12 cellular contexts compared by ENCODE assay signal in the genomic region with DNA sequence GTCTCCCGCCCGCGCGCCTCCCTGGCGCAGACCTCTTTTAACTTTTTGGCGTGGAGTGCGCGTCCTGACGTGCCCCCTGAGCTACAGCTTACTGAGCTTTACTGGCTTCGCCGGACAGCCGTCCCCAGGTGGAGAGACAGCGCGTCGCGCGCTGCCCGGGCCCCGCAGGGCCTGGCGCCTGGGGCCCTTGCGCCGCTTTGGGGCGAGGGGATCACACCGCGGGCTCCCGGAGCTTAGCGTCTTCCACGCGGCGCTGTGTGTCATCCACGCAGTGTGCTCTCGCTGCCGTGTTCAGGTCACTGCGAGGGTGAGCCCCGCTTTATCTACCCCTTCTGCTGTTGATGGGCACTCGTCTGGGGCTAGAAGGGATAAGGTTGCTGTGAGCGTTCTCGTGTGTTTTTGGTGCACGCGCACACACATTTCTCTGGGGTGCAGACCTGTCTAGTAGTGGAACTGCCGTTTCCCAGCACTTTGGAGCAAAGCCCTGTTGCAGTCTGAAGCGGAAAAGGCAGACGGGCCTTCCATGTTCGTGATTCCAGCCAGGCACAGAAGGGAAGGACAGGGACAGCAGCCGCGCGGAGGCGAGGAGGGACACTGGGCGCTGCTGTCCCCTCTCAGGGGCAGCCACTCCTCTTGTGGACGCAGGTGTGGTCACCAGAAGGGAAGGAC. TPM values are rescaled to one million over a fixed set of nuclear protein-coding genes. Genes with fewer than 3 reads are reported as not detected.
DNase-seq lines count a peak whose midpoint lies in the region; ATAC-seq and TF ChIP-seq lines count a peak whose summit lies in the region.
"Had no signal": no experiment of that assay in that cellular context is flagged by ENCODE, and none has a peak within 500 bp of the region (broad histone marks: within the 10 kb centered on the region; RNA-seq: fewer than 3 reads in every experiment).

No MANE protein-coding gene starts in this region.

- no peaks in the 10 kb centered on the region for H3K9me3 Mint-ChIP-seq in CD8-positive, alpha-beta T cell
- H3K9me3 Mint-ChIP-seq: activated naive CD8-positive, alpha-beta T cell treated with anti-CD3 and anti-CD28 coated beads, Interleukin-2, amount 10 ng/mL, durations not matched to agents 7 days and 5 days had no signal

- no peaks in the 10 kb centered on the region for H3K36me3 ChIP-seq in CD8-positive, alpha-beta T cell (ENCODE audit: insufficient read depth, low read length)
- H3K36me3 ChIP-seq in adrenal gland (replicated peaks in 1 of 2) (no peaks in the 10 kb centered on the region), ovary (no peaks in the 10 kb centered on the region)

- no peak for TF ChIP-seq CTCF in CD8-positive, alpha-beta T cell (IDR thresholded peaks at IDR 0.05)
- TF ChIP-seq CTCF in adrenal gland (IDR thresholded peaks at IDR 0.05), result peak in 1 of 6 experiments; percentile 8
- TF ChIP-seq CTCF in ovary (IDR thresholded peaks at IDR 0.05), result no peak

- H3K27me3 Mint-ChIP-seq in CD8-positive, alpha-beta T cell (ENCODE audit: low read depth), result peaks cover 66% of the 10 kb centered on the region

- H3K4me3 Mint-ChIP-seq in CD8-positive, alpha-beta T cell, result peak overlapping the region; percentile 32

- H3K9me3 ChIP-seq in CD8-positive, alpha-beta T cell (ENCODE audit: low read length), result no peaks in the 10 kb centered on the region
- H3K9me3 ChIP-seq in adrenal gland (replicated peaks in 1 of 3) (no peaks in the 10 kb centered on the region), ovary (no peaks in the 10 kb centered on the region)

- no peaks in the 10 kb centered on the region for H3K36me3 Mint-ChIP-seq in CD8-positive, alpha-beta T cell
- H3K36me3 Mint-ChIP-seq: activated naive CD8-positive, alpha-beta T cell treated with anti-CD3 and anti-CD28 coated beads, Interleukin-2, amount 10 ng/mL, durations not matched to agents 7 days and 5 days had no signal

- H3K27ac ChIP-seq in CD8-positive, alpha-beta T cell (ENCODE audit: low read depth, low read length), result no peak overlapping the region
- H3K27ac ChIP-seq in adrenal gland (peak overlapping the region in 3 of 5 donors; percentile 61 to 83 (median 74)), ovary (peak overlapping the region; percentile 8 to 71)

- no peak overlapping the region for H3K27ac Mint-ChIP-seq in CD8-positive, alpha-beta T cell
- H3K27ac Mint-ChIP-seq: activated naive CD8-positive, alpha-beta T cell treated with anti-CD3 and anti-CD28 coated beads, Interleukin-2, amount 10 ng/mL, durations not matched to agents 7 days and 5 days had no signal

- peaks cover 11% of the 10 kb centered on the region for H3K4me1 Mint-ChIP-seq in CD8-positive, alpha-beta T cell (ENCODE audit: low read depth)
- H3K4me1 Mint-ChIP-seq: activated naive CD8-positive, alpha-beta T cell treated with anti-CD3 and anti-CD28 coated beads, Interleukin-2, amount 10 ng/mL, durations not matched to agents 7 days and 5 days had no signal

- TF ChIP-seq EP300 in ovary (IDR thresholded peaks at IDR 0.05), result no peak

- ATAC-seq in CD8-positive, alpha-beta T cell, result no peak
- peak; percentile 74 for ATAC-seq in left ventricle myocardium superior
- no peak for ATAC-seq in HG02763 (IDR thresholded peaks at IDR 0.05; ENCODE audit: unreplicated experiment)
- no peak for ATAC-seq in GM18873 (IDR thresholded peaks at IDR 0.05; ENCODE audit: low FRiP score, unreplicated experiment)
- ATAC-seq in GM21423 (IDR thresholded peaks at IDR 0.05; ENCODE audit: unreplicated experiment), result no peak

- DNase-seq in CD8-positive, alpha-beta T cell, result no peak
- DNase-seq in adrenal gland (no peak), left ventricle myocardium superior (no peak), ovary (peak in 2 of 5 donors; percentile 35 to 37), T-helper 9 cell (no peak)
- DNase-seq: activated naive CD8-positive, alpha-beta T cell treated with anti-CD3 and anti-CD28 coated beads, Interleukin-2, amount 10 ng/mL, durations not matched to agents 7 days and 5 days; DMS153; KG1 had no signal

- H3K4me3 ChIP-seq in CD8-positive, alpha-beta T cell (ENCODE audit: low read depth, low read length), result no peak overlapping the region
- H3K4me3 ChIP-seq in adrenal gland (peak overlapping the region in 2 of 4 donors; percentile 26 to 59), ovary (peak overlapping the region; percentile 44)

- peaks cover 4% of the 10 kb centered on the region for H3K4me1 ChIP-seq in CD8-positive, alpha-beta T cell (ENCODE audit: insufficient read depth, low read length)
- peaks cover 9 to 15% of the 10 kb centered on the region in 2 donors for H3K4me1 ChIP-seq in adrenal gland (replicated peaks in 1 of 2)
- H3K4me1 ChIP-seq in ovary (ENCODE audit: insufficient read depth), result peaks cover 4% of the 10 kb centered on the region

- 15 to 54% (median 16%) methylated on average over 14 to 50 of the region's 50 CpGs for WGBS in adrenal gland, 4 donors
- 11 to 12% (median 11%) methylated on average over 42 to 50 of the region's 50 CpGs for WGBS in ovary, 3 donors

- intact Hi-C loops in CD8-positive, alpha-beta T cell (cut with DNase I, micrococcal nuclease), result no loop called here
- intact Hi-C loops in adrenal gland (cut with DNase I), result loop anchor here (5.0 to 10.0 kb wide), 2 partner anchors 81 to 239 kb away; no protein-coding TSS in a partner anchor
- intact Hi-C loops in left ventricle myocardium superior (cut with micrococcal nuclease), result no loop called here
- intact Hi-C loops in ovary (cut with DNase I), result loop anchor here in 2 of 4 donors (5.0 to 10.0 kb wide), 2 partner anchors 79 to 81 kb away; no protein-coding TSS in a partner anchor

- peaks cover 7% of the 10 kb centered on the region for H3K27me3 ChIP-seq in CD8-positive, alpha-beta T cell (ENCODE audit: insufficient read depth, low read length)
- H3K27me3 ChIP-seq in adrenal gland, result no peaks in the 10 kb centered on the region
- no peaks in the 10 kb centered on the region for H3K27me3 ChIP-seq in ovary

- TF ChIP-seq POLR2A in adrenal gland (IDR thresholded peaks at IDR 0.05), result no peak
- TF ChIP-seq POLR2A in ovary (IDR thresholded peaks at IDR 0.05), result no peak

- POLR2A ChIA-PET in CD8-positive, alpha-beta T cell (lab: Charles Lee), result no interaction called here

- CTCF ChIA-PET in CD8-positive, alpha-beta T cell (lab: Charles Lee), result no interaction called here

RNA-seq across cellular contexts. Expression of a gene that starts 33.1 kb away (rescaled TPM):
- total RNA-seq in CD8-positive, alpha-beta T cell, result not detected
- 100 to 1,000 TPM in 3 of 8 donors, 10 to 100 TPM in 5; 20.1 to 136 (median 82.3) TPM for total RNA-seq in adrenal gland
- polyA plus RNA-seq in adrenal gland, result 10 to 100 TPM; 19.3 to 34.0 (median 22.0) TPM
- total RNA-seq in left ventricle myocardium superior, result 16.6 TPM
- total RNA-seq in ovary, result 10 to 100 TPM; 24.6 to 85.5 (median 48.8) TPM
- 10 to 100 TPM in 1 of 2 donors, 1 to 10 TPM in 1; 8.3 to 45.1 TPM for polyA plus RNA-seq in ovary
- total RNA-seq: activated naive CD8-positive, alpha-beta T cell treated with anti-CD3 and anti-CD28 coated beads, Interleukin-2, amount 10 ng/mL, durations not matched to agents 7 days and 5 days; pulmonary artery endothelial cell had no signal

Comparison
In these comparisons a context has a peak if more than half of its experiments do, and no peak if none do; other contexts are left out.
1. RNA of a gene that starts 33.1 kb away (total RNA-seq): 20.1 to 136 TPM in adrenal gland, 24.6 to 85.5 TPM in ovary and 16.6 TPM in left ventricle myocardium superior (single experiment); not detected in CD8-positive, alpha-beta T cell; every median in the first group is over 10 times any median in the second.
2. intact Hi-C loops: an anchor here in adrenal gland (5.0 to 10.0 kb wide); none called in CD8-positive, alpha-beta T cell and left ventricle myocardium superior.